In genomic region chr7:116500071-116500853, GRCh38 we compare ENCODE assay signal across 8 cellular contexts. TPM values are rescaled to one million over a fixed set of nuclear protein-coding genes. Genes with fewer than 3 reads are reported as not detected.
DNase-seq lines count a peak whose midpoint lies in the region; ATAC-seq and TF ChIP-seq lines count a peak whose summit lies in the region.

No MANE protein-coding gene starts in this region.

- H3K9ac ChIP-seq in colonic mucosa (ENCODE audit: low read depth in 2 of 2, low read length in 2 of 2) (peak overlapping the region; percentile 65 to 81), liver (ENCODE audit: low read depth in 1 of 2, low read length in 2 of 2) (peak overlapping the region; percentile 44 to 88)

- H3K36me3 ChIP-seq in colonic mucosa (no peaks in the 10 kb centered on the region), liver (ENCODE audit: control insufficient read depth in 4 of 4, insufficient read depth in 3 of 4, low read depth in 1 of 4, low read length in 3 of 4) (no peaks in the 10 kb centered on the region)

- intact Hi-C loops in colonic mucosa (cut with DNase I) = no loop called here

- H3K27ac ChIP-seq in colonic mucosa = peak overlapping the region; percentile 70
- H3K27ac ChIP-seq in liver (ENCODE audit: low read depth in 1 of 2, low read length in 2 of 2) = peak overlapping the region; percentile 91 to 92

- H3K4me3 Mint-ChIP-seq in T-helper 17 cell = peak overlapping the region; percentile 92

- DNase-seq in T-helper 17 cell (no peak), colonic mucosa (peak; percentile 26), NCI-H526 treated with DMSO at 0.1 percent for 48 hours (lab: John Stamatoyannopoulos, UW) (no peak), cerebellar nuclear complex (lab: John Stamatoyannopoulos, UW) (no peak)
- DNase-seq in stimulated activated naive CD8-positive, alpha-beta T cell treated with anti-CD3 and anti-CD28 coated beads, Interleukin-15, Interleukin-2, amounts not matched to agents 100 U/mL and 50 U/mL, for 24 hours = peak; percentile 46

- ATAC-seq in HG02610 (IDR thresholded peaks at IDR 0.05; ENCODE audit: unreplicated experiment) (peak; percentile 82), T-helper 17 cell (peak; percentile 86)
- peak; percentile 88 for ATAC-seq in stimulated activated naive CD8-positive, alpha-beta T cell treated with anti-CD3 and anti-CD28 coated beads, Interleukin-15, Interleukin-2, amounts not matched to agents 100 U/mL and 50 U/mL, for 24 hours

- H3K4me1 ChIP-seq in colonic mucosa = peaks cover 2% of the 10 kb centered on the region
- peaks cover 0 to 30% (median 13%) of the 10 kb centered on the region in 4 donors for H3K4me1 ChIP-seq in liver (ENCODE audit: control insufficient read depth in 4 of 4, insufficient read depth in 4 of 4, low read length in 3 of 4)

- H3K9me3 ChIP-seq in T-helper 17 cell (ENCODE audit: control insufficient read depth, low read length, poor library complexity, severe bottlenecking) = no peaks in the 10 kb centered on the region
- no peaks in the 10 kb centered on the region for H3K9me3 ChIP-seq in colonic mucosa
- no peaks in the 10 kb centered on the region for H3K9me3 ChIP-seq in liver (ENCODE audit: control insufficient read depth in 4 of 4, low read length in 3 of 4)

- H3K36me3 Mint-ChIP-seq in T-helper 17 cell (ENCODE audit: low read depth) = peaks cover 6% of the 10 kb centered on the region

- no peaks in the 10 kb centered on the region for H3K27me3 ChIP-seq in colonic mucosa
- no peaks in the 10 kb centered on the region for H3K27me3 ChIP-seq in liver (ENCODE audit: control insufficient read depth in 4 of 4, insufficient read depth in 4 of 4, low read length in 3 of 4)

- no peak for TF ChIP-seq RAD21 in liver (IDR thresholded peaks at IDR 0.05)

- H3K27ac Mint-ChIP-seq in T-helper 17 cell = no peak overlapping the region

- peaks cover 9% of the 10 kb centered on the region for H3K4me1 Mint-ChIP-seq in T-helper 17 cell

- H3K4me3 ChIP-seq in GM08714 (ENCODE audit: low read length) (peak overlapping the region; percentile 47; the same call in 1 of the 2 replicates), colonic mucosa (peak overlapping the region; percentile 66), liver (ENCODE audit: low read depth in 1 of 3, low read length in 3 of 3) (peak overlapping the region; percentile 55 to 92 (median 83))

- TF ChIP-seq CTCF in colonic mucosa (IDR thresholded peaks at IDR 0.05) = no peak
- no peak for TF ChIP-seq CTCF in liver (IDR thresholded peaks at IDR 0.05; ENCODE audit: low read depth, low read length, missing input control)

- peaks cover 57% of the 10 kb centered on the region for H3K27me3 Mint-ChIP-seq in T-helper 17 cell

- WGBS in liver = 18% methylated on average over 37 of the region's 37 CpGs

TF ChIP-seq in liver, 16 proteins besides CTCF, POLR2A, EP300 and RAD21:
- no peak for TF ChIP-seq HNF4A (conservative IDR thresholded peaks at IDR 0.05)
- TF ChIP-seq FOXA1 (IDR thresholded peaks at IDR 0.05) = no peak
- peak; percentile 43 for TF ChIP-seq YY1 (IDR thresholded peaks at IDR 0.05)
- no peak for TF ChIP-seq NR2F2 (IDR thresholded peaks at IDR 0.05)
- TF ChIP-seq SP1 (IDR thresholded peaks at IDR 0.05) = no peak

RNA-seq across cellular contexts. Expression of gene CAV2, which starts 0.7 kb away (rescaled TPM):
- total RNA-seq in T-helper 17 cell = 1 to 10 TPM in 1 of 2 donors, under 1 TPM in 1; 0.32 to 3.1 TPM
- total RNA-seq in colonic mucosa = 10 to 100 TPM in 1 of 2 donors, 1 to 10 TPM in 1; 4.2 to 22.0 TPM
- 10 to 100 TPM in 1 of 2 donors, 1 to 10 TPM in 1; 6.8 to 16.2 TPM for total RNA-seq in liver
- polyA plus RNA-seq in liver = 10 to 100 TPM; 23.6 to 29.7 TPM

RNA-seq across cellular contexts. Expression of gene CAV1, which starts 24.6 kb away (rescaled TPM):
- total RNA-seq in T-helper 17 cell = under 1 TPM; 0.30 to 0.57 TPM
- total RNA-seq in colonic mucosa = 10 to 100 TPM; 16.1 to 87.0 TPM
- total RNA-seq in liver = 10 to 100 TPM; 11.8 to 13.4 TPM
- polyA plus RNA-seq in liver = 10 to 100 TPM in 1 of 2 donors, 1 to 10 TPM in 1; 9.9 to 11.4 TPM

Comparison
In these comparisons a context has a peak if more than half of its experiments do, and no peak if none do; other contexts are left out.
1. DNase-seq: peak in colonic mucosa (single experiment) and stimulated activated naive CD8-positive, alpha-beta T cell treated with anti-CD3 and anti-CD28 coated beads, Interleukin-15, Interleukin-2, amounts not matched to agents 100 U/mL and 50 U/mL, for 24 hours (single experiment); none in T-helper 17 cell (0 of 3), NCI-H526 treated with DMSO at 0.1 percent for 48 hours (single experiment) and cerebellar nuclear complex (0 of 2).
2. RNA of gene CAV1, which starts 24.6 kb away (total RNA-seq): 16.1 to 87.0 TPM in colonic mucosa and 11.8 to 13.4 TPM in liver; 0.30 to 0.57 TPM in T-helper 17 cell; every median in the first group is over 4 times any median in the second.
3. Peak in every context shown above with its lines, with median percentiles within 50 percentile points of each other: H3K4me3 ChIP-seq and ATAC-seq.